ENCODE assay signal across 8 cellular contexts in the genomic region with DNA sequence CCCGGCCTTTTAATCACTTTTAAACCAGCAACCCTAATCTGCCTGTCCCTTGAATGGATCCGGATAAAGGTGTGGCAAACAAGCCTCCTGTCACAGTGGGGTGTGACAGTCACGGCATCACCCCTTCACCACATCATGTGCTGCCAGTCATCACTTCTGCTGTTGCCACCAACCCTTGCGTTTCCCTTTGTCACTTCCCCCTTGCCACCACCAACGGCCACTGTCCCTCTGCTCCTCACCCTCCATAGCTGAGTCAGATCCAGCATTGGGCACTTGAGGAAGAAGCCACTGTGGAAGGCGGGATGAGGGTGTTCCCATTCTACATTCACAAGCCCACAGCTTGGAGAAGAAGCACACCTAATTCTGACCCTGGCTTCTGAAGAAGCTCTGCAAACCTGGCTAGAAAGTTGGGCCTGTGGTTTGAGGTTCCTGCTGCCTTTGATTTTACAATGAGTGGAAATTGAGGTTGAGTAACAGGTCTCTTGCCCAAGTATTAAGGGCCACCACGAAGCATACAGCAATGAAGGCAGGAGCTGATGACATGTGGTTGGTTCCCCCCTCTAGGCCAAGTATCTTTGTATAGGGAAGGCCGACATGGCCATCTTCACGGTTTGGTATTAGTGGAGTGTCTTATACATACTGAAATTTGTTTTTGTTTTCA. TPM values are rescaled to one million over a fixed set of nuclear protein-coding genes. Genes with fewer than 3 reads are reported as not detected.
DNase-seq lines count a peak whose midpoint lies in the region; ATAC-seq and TF ChIP-seq lines count a peak whose summit lies in the region.

No MANE protein-coding gene starts in this region.

- peaks cover 10% of the 10 kb centered on the region for H3K9me3 Mint-ChIP-seq in T-helper 1 cell treated with Interleukin-12 subunit alpha and Interleukin-12 subunit beta and Interleukin-4 antibody, amounts not matched to agents 30 μg/mL and 1 μg/mL, for 36 hours

- intact Hi-C loops in spleen (cut with DNase I; ENCODE audit: low total_unique reads), result no loop called here

- TF ChIP-seq POLR2A in spleen (IDR thresholded peaks at IDR 0.05), result no peak
- no peak for TF ChIP-seq POLR2A in GM18505 (IDR thresholded peaks at IDR 0.05; ENCODE audit: borderline replicate concordance, extremely low read depth, insufficient read depth, insufficient read length)

- H3K4me3 ChIP-seq in spleen (peak overlapping the region in 1 of 8 donors; percentile 53), foreskin fibroblast (ENCODE audit: low read depth in 1 of 2, low read length in 2 of 2) (no peak overlapping the region)

- H3K4me3 Mint-ChIP-seq in T-helper 1 cell treated with Interleukin-12 subunit alpha and Interleukin-12 subunit beta and Interleukin-4 antibody, amounts not matched to agents 30 μg/mL and 1 μg/mL, for 36 hours, result peak overlapping the region; percentile 2

- H3K36me3 Mint-ChIP-seq in T-helper 1 cell treated with Interleukin-12 subunit alpha and Interleukin-12 subunit beta and Interleukin-4 antibody, amounts not matched to agents 30 μg/mL and 1 μg/mL, for 36 hours (ENCODE audit: low read depth), result peaks cover 25% of the 10 kb centered on the region

- no peaks in the 10 kb centered on the region for H3K9me3 ChIP-seq in spleen

- peak overlapping the region; percentile 88 for H3K27ac Mint-ChIP-seq in T-helper 1 cell treated with Interleukin-12 subunit alpha and Interleukin-12 subunit beta and Interleukin-4 antibody, amounts not matched to agents 30 μg/mL and 1 μg/mL, for 36 hours

- WGBS in spleen, 5 donors, result 31 to 55% (median 47%) methylated on average over 9 of the region's 9 CpGs

- DNase-seq in activated naive CD8-positive, alpha-beta T cell treated with anti-CD3 and anti-CD28 coated beads, Interleukin-2, amount 50 U/mL, for 16 hours (ENCODE audit: low read depth, low spot score), result peak; percentile 14
- DNase-seq in spleen, result peak; percentile 93
- no peak for DNase-seq in DMS53 (lab: John Stamatoyannopoulos, UW)
- DNase-seq in foreskin fibroblast, result no peak
- DNase-seq in NCI-H1930 (lab: John Stamatoyannopoulos, UW), result no peak

- no peaks in the 10 kb centered on the region for H3K27me3 ChIP-seq in spleen (replicated peaks in 1 of 7)

- ATAC-seq in GM18909 (IDR thresholded peaks at IDR 0.05; ENCODE audit: poor library complexity, unreplicated experiment), result peak; percentile 65
- ATAC-seq in GM18505 (IDR thresholded peaks at IDR 0.05; ENCODE audit: unreplicated experiment), result no peak

- peaks cover 9 to 86% (median 41%) of the 10 kb centered on the region in 6 donors for H3K4me1 ChIP-seq in spleen

- H3K27ac ChIP-seq in spleen, result peak overlapping the region; percentile 72 to 93 (median 84)

- H3K36me3 ChIP-seq in spleen, result no peaks in the 10 kb centered on the region

- no peaks in the 10 kb centered on the region for H3K27me3 Mint-ChIP-seq in T-helper 1 cell treated with Interleukin-12 subunit alpha and Interleukin-12 subunit beta and Interleukin-4 antibody, amounts not matched to agents 30 μg/mL and 1 μg/mL, for 36 hours (ENCODE audit: low read depth)

- TF ChIP-seq CTCF in spleen (IDR thresholded peaks at IDR 0.05 in 8 of 11, conservative IDR thresholded peaks at IDR 0.05 in 3 of 11), result peak in 5 of 11 experiments; percentile 12 to 49 (median 27)
- no peak for TF ChIP-seq CTCF in foreskin fibroblast (IDR thresholded peaks at IDR 0.05; ENCODE audit: low read depth, low read length)

- H3K4me1 Mint-ChIP-seq in T-helper 1 cell treated with Interleukin-12 subunit alpha and Interleukin-12 subunit beta and Interleukin-4 antibody, amounts not matched to agents 30 μg/mL and 1 μg/mL, for 36 hours (ENCODE audit: low read depth), result peaks cover 38% of the 10 kb centered on the region

RNA-seq across cellular contexts. Expression of a gene that starts 22.9 kb away (rescaled TPM):
- 10 to 100 TPM; 56.2 to 72.8 (median 64.3) TPM for total RNA-seq in spleen
- 10 to 100 TPM; 65.1 to 88.6 (median 72.1) TPM for polyA plus RNA-seq in spleen

Comparison
In these comparisons a context has a peak if more than half of its experiments do, and no peak if none do; other contexts are left out.
1. DNase-seq: peak in activated naive CD8-positive, alpha-beta T cell treated with anti-CD3 and anti-CD28 coated beads, Interleukin-2, amount 50 U/mL, for 16 hours (single experiment) and spleen (single experiment); none in DMS53 (single experiment), foreskin fibroblast (0 of 2) and NCI-H1930 (0 of 2).